ENCODE assay signal across 14 cellular contexts in genomic region chr22:20186183-20186870, GRCh38. TPM values are rescaled to one million over a fixed set of nuclear protein-coding genes. Genes with fewer than 3 reads are reported as not detected.
DNase-seq lines count a peak whose midpoint lies in the region; ATAC-seq and TF ChIP-seq lines count a peak whose summit lies in the region.
"Had no signal": no experiment of that assay in that cellular context is flagged by ENCODE, and none has a peak within 500 bp of the region (broad histone marks: within the 10 kb centered on the region; RNA-seq: fewer than 3 reads in every experiment).

No MANE protein-coding gene starts in this region.

- TF ChIP-seq POLR2A in thyroid gland (IDR thresholded peaks at IDR 0.05): no peak

- no peaks in the 10 kb centered on the region for H3K9me2 ChIP-seq in Loucy (replicated peaks; ENCODE audit: low read depth, low read length)

- no peaks in the 10 kb centered on the region for H3K36me3 Mint-ChIP-seq in chondrocyte (ENCODE audit: low read depth)

- no peaks in the 10 kb centered on the region for H4K20me1 ChIP-seq in Loucy (ENCODE audit: insufficient read depth, low read length, poor library complexity, severe bottlenecking)

- H3K4me1 ChIP-seq in Loucy (ENCODE audit: insufficient read depth, low read length, poor library complexity, severe bottlenecking) (no peaks in the 10 kb centered on the region), neuronal stem cell (ENCODE audit: control insufficient read depth in 2 of 2, insufficient read depth in 1 of 2, low read depth in 1 of 2, low read length in 2 of 2) (peaks cover 0 to 13% of the 10 kb centered on the region in 2 donors), thyroid gland (peaks cover 0 to 3% of the 10 kb centered on the region in 2 donors)
- H3K4me1 ChIP-seq: psoas muscle, upper lobe of right lung had no signal

- H2BK15ac ChIP-seq in neuronal stem cell (ENCODE audit: low read length): no peak overlapping the region

- H2AFZ ChIP-seq in Loucy (ENCODE audit: low read length) (no peak overlapping the region), neuronal stem cell (ENCODE audit: low read length) (no peak overlapping the region)

- H3K4me3 ChIP-seq in Loucy (ENCODE audit: low read length, poor library complexity, severe bottlenecking): no peak overlapping the region
- H3K4me3 ChIP-seq in neuronal stem cell (ENCODE audit: low read length in 2 of 2): no peak overlapping the region
- no peak overlapping the region for H3K4me3 ChIP-seq in thyroid gland (replicated peaks in 1 of 3)
- H3K4me3 ChIP-seq: coronary artery, psoas muscle, SK-N-MC, upper lobe of right lung had no signal

- DNase-seq in NCI-H2227 (lab: John Stamatoyannopoulos, UW; ENCODE audit: unreplicated experiment): peak; percentile 26
- no peak for DNase-seq in NCI-H2227 treated with DMSO at 0.1 percent for 48 hours (lab: John Stamatoyannopoulos, UW)
- no peak for DNase-seq in chondrocyte (ENCODE audit: low spot score)
- no peak for DNase-seq in neuronal stem cell (ENCODE audit: low spot score)
- DNase-seq in thyroid gland: no peak
- DNase-seq in substantia nigra (lab: John Stamatoyannopoulos, UW): no peak
- DNase-seq: activated CD4-positive, CD25-positive, alpha-beta regulatory T cell; NCI-H1048; psoas muscle; upper lobe of right lung had no signal

- H3K27ac ChIP-seq in neuronal stem cell (replicated peaks; ENCODE audit: low read length) (no peak overlapping the region), thyroid gland (no peak overlapping the region), substantia nigra (ENCODE audit: low read depth, low read length, poor library complexity, severe bottlenecking) (no peak overlapping the region)
- H3K27ac ChIP-seq: coronary artery, psoas muscle, SK-N-MC, upper lobe of right lung had no signal

- peaks cover 3% of the 10 kb centered on the region for H3K79me1 ChIP-seq in neuronal stem cell (ENCODE audit: low read depth, low read length)

- no peak overlapping the region for H3K14ac ChIP-seq in neuronal stem cell (ENCODE audit: low read length)

- H2AK5ac ChIP-seq in neuronal stem cell (ENCODE audit: low read depth, low read length): no peak overlapping the region

- no peak overlapping the region for H2BK120ac ChIP-seq in neuronal stem cell (ENCODE audit: low read depth, low read length)

- no peak for ATAC-seq in GM19328 (IDR thresholded peaks at IDR 0.05; ENCODE audit: unreplicated experiment)
- ATAC-seq: psoas muscle, upper lobe of right lung had no signal

- H3K9ac ChIP-seq in Loucy (ENCODE audit: low read depth, low read length, poor library complexity, severe bottlenecking) (no peak overlapping the region), neuronal stem cell (ENCODE audit: low read depth, low read length, poor library complexity) (no peak overlapping the region)

- no peak overlapping the region for H3K4me3 Mint-ChIP-seq in chondrocyte (ENCODE audit: unreplicated experiment)

- no peaks in the 10 kb centered on the region for H3K79me2 ChIP-seq in Loucy (ENCODE audit: insufficient read depth, low read length)

- H3K9me3 Mint-ChIP-seq in chondrocyte (ENCODE audit: low read depth): no peaks in the 10 kb centered on the region

- H4K8ac ChIP-seq in neuronal stem cell (ENCODE audit: low read depth, low read length): no peak overlapping the region

- H3K36me3 ChIP-seq in Loucy (ENCODE audit: insufficient read depth, low read length) (no peaks in the 10 kb centered on the region), neuronal stem cell (replicated peaks in 1 of 2; ENCODE audit: control insufficient read depth in 2 of 2, insufficient read depth in 2 of 2, low read length in 2 of 2) (no peaks in the 10 kb centered on the region), thyroid gland (no peaks in the 10 kb centered on the region)
- H3K36me3 ChIP-seq: upper lobe of right lung had no signal

- H3F3A ChIP-seq in Loucy (ENCODE audit: low read depth): no peaks in the 10 kb centered on the region

- peak overlapping the region; percentile 18 for H3K23ac ChIP-seq in neuronal stem cell (ENCODE audit: low read depth, low read length, poor library complexity)

- H3K9me3 ChIP-seq in Loucy (ENCODE audit: insufficient read depth, low read depth, low read length) (no peaks in the 10 kb centered on the region), neuronal stem cell (replicated peaks in 1 of 2; ENCODE audit: control insufficient read depth in 2 of 2, insufficient read depth in 1 of 2, low read depth in 1 of 2, low read length in 2 of 2) (no peaks in the 10 kb centered on the region), thyroid gland (no peaks in the 10 kb centered on the region)
- H3K9me3 ChIP-seq: psoas muscle, upper lobe of right lung had no signal

- no CpG with 5 or more reads among the region's 10 CpGs for WGBS in neuronal stem cell (ENCODE audit: extremely low coverage in 2 of 2, insufficient read length in 2 of 2, insufficient replicate concordance in 1 of 2), 2 donors
- 63 to 72% methylated on average over 4 to 10 of the region's 10 CpGs for WGBS in thyroid gland, 2 donors

- H3K4ac ChIP-seq in neuronal stem cell (ENCODE audit: low read length): no peak overlapping the region

- H3K4me2 ChIP-seq in Loucy (ENCODE audit: low read depth, low read length, poor library complexity, severe bottlenecking): no peak overlapping the region
- H3K4me2 ChIP-seq in neuronal stem cell (ENCODE audit: insufficient read depth, low read length, poor library complexity, severe bottlenecking): no peak overlapping the region

- H2BK5ac ChIP-seq in neuronal stem cell (ENCODE audit: low read length): no peak overlapping the region

- no peak overlapping the region for H4K91ac ChIP-seq in neuronal stem cell (ENCODE audit: low read depth, low read length, poor library complexity)

- no peak overlapping the region for H2BK12ac ChIP-seq in neuronal stem cell (ENCODE audit: low read length)

- intact Hi-C loops in thyroid gland (cut with DNase I): no loop called here

- TF ChIP-seq CTCF in Loucy (conservative IDR thresholded peaks at IDR 0.05; ENCODE audit: low read length) (peak; percentile 55), chondrocyte (IDR thresholded peaks at IDR 0.05) (peak; percentile 45), thyroid gland (IDR thresholded peaks at IDR 0.05) (no peak)

- peaks cover 4% of the 10 kb centered on the region for H3K27me3 Mint-ChIP-seq in chondrocyte (ENCODE audit: low read depth)

- no peaks in the 10 kb centered on the region for H3K27me3 ChIP-seq in Loucy (ENCODE audit: insufficient read depth, low read length, poor library complexity, severe bottlenecking)
- H3K27me3 ChIP-seq in neuronal stem cell (ENCODE audit: control insufficient read depth in 3 of 3, insufficient read depth in 3 of 3, low read depth in 1 of 3, low read length in 3 of 3): peaks cover 0 to 17% (median 0%) of the 10 kb centered on the region in 3 experiments
- H3K27me3 ChIP-seq in thyroid gland: no peaks in the 10 kb centered on the region
- H3K27me3 ChIP-seq: upper lobe of right lung had no signal

- peak overlapping the region; percentile 24 for H3K18ac ChIP-seq in neuronal stem cell (ENCODE audit: low read length)

- no peak overlapping the region for H3K27ac Mint-ChIP-seq in chondrocyte (ENCODE audit: unreplicated experiment)

- H3K4me1 Mint-ChIP-seq in chondrocyte (ENCODE audit: low read depth): no peaks in the 10 kb centered on the region

RNA-seq across cellular contexts. Expression of gene CCDC188, which starts 35.5 kb away (rescaled TPM):
- 0.36 to 5.4 TPM (median 5.3 TPM) in 3 replicates for total RNA-seq in chondrocyte
- polyA plus RNA-seq in neuronal stem cell (2013, experiment 1 of 2): not detected
- polyA plus RNA-seq in neuronal stem cell (2013, experiment 2 of 2): not detected
- total RNA-seq in thyroid gland: 1 to 10 TPM in 1 of 4 donors, under 1 TPM in 1, not detected in 2; 0.39 to 2.1 TPM

RNA-seq across cellular contexts. Expression of gene ZDHHC8, which starts 54.7 kb away (rescaled TPM):
- total RNA-seq in chondrocyte (94.2 to 100 TPM (median 95.2 TPM) in 3 replicates), thyroid gland (10 to 100 TPM; 13.4 to 22.4 (median 18.9) TPM)
- 44.3 TPM for polyA plus RNA-seq in neuronal stem cell (2013, experiment 1 of 2)
- 42.8 TPM for polyA plus RNA-seq in neuronal stem cell (2013, experiment 2 of 2)

Comparison
In these comparisons a context has a peak if more than half of its experiments do, and no peak if none do; other contexts are left out.
1. CTCF ChIP-seq: peak in Loucy (single experiment) and chondrocyte (single experiment); none in thyroid gland (0 of 6).